Comparison of ENCODE assay signal across 28 cellular contexts in the genomic region with DNA sequence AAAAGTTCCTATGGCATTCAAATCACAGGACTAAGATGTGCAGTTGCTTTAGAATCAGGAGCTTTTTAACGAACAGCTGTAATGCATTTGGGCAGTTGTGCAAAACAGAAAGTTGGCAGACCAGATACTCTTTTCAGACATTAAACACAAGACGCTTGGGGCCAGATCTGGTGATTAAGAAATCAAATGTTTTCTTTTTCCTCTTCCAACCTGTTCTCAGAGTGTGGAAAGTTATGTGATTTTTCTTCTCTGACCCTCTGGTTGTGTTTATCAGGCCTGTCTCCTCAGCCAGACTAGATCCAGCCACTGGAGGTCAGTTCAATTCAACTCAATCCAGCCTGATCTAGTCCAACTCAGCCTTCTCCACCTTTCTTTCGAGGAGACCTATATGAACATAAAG.
A peak's percentile ranks its signal among the peaks of the same experiment; 100 is the strongest.
DNase-seq lines count a peak whose midpoint lies in the region; ATAC-seq and TF ChIP-seq lines count a peak whose summit lies in the region.
"Had no signal": no experiment of that assay in that cellular context is flagged by ENCODE, and none has a peak within 500 bp of the region (broad histone marks: within the 10 kb centered on the region; RNA-seq: fewer than 3 reads in every experiment).

No MANE protein-coding gene starts in this region.

- no peaks in the 10 kb centered on the region for H3K4me1 Mint-ChIP-seq in MCF 10A (ENCODE audit: insufficient read depth, unreplicated experiment)
- H3K4me1 Mint-ChIP-seq: B cell had no signal

- no peaks in the 10 kb centered on the region for H3K4me1 ChIP-seq in mammary epithelial cell (ENCODE audit: insufficient read depth, low read length)
- H3K4me1 ChIP-seq in adipocyte (ENCODE audit: control insufficient read depth, insufficient read depth, low read length), result peaks cover 6% of the 10 kb centered on the region

- CTCF ChIA-PET in MCF 10A (lab: Yijun Ruan, JAX), result no interaction called here
- CTCF ChIA-PET in mammary epithelial cell (lab: Charles Lee; ENCODE audit: low non-redundant PET), result no interaction called here

- WGBS in mammary epithelial cell (ENCODE audit: low coverage, missing lambda C conversion rate), result 26% methylated on average over 3 of the region's 3 CpGs

- no peaks in the 10 kb centered on the region for H4K20me1 ChIP-seq in mammary epithelial cell (ENCODE audit: insufficient read depth, low read length)

- in situ Hi-C loops in mammary epithelial cell (cut with MboI; ENCODE audit: low sequenced_read_pairs in 2 of 2), result no loop called here

- peak; percentile 92 for ATAC-seq in sciatic nerve
- ATAC-seq: CD8-positive, alpha-beta T cell; HepG2 had no signal

- POLR2A ChIA-PET in MCF 10A (lab: Yijun Ruan, JAX), result no interaction called here

- H3K27me3 ChIP-seq in mammary epithelial cell (ENCODE audit: insufficient read depth, low read length), result peaks cover 3% of the 10 kb centered on the region
- no peaks in the 10 kb centered on the region for H3K27me3 ChIP-seq in adipocyte (replicated peaks; ENCODE audit: control insufficient read depth, insufficient read depth, low read length)

- H3K9ac ChIP-seq in mammary epithelial cell (ENCODE audit: insufficient read depth, low read length), result no peak overlapping the region
- no peak overlapping the region for H3K9ac ChIP-seq in adipocyte (ENCODE audit: low read length)
- H3K9ac ChIP-seq: GM23248 had no signal

- BruUV-seq in MCF 10A (replicated peaks; lab: Mats Ljungman, UMichigan) (no TSS peak), mammary epithelial cell (replicated peaks; lab: Mats Ljungman, UMichigan) (no TSS peak)

- H3K4me3 Mint-ChIP-seq in MCF 10A (ENCODE audit: unreplicated experiment), result no peak overlapping the region
- H3K4me3 Mint-ChIP-seq: B cell; CD8-positive, alpha-beta T cell had no signal

- no peaks in the 10 kb centered on the region for H3K79me2 ChIP-seq in mammary epithelial cell (ENCODE audit: insufficient read depth, low read length)

- no peaks in the 10 kb centered on the region for H3K9me3 ChIP-seq in mammary epithelial cell (replicated peaks; ENCODE audit: insufficient read depth, low read length)
- no peaks in the 10 kb centered on the region for H3K9me3 ChIP-seq in adipocyte (ENCODE audit: control insufficient read depth, low read length)

- H3K27ac ChIP-seq in mammary epithelial cell (ENCODE audit: insufficient read depth, low read depth, low read length), result no peak overlapping the region
- H3K27ac ChIP-seq: 22Rv1, C4-2B, GM23248 had no signal

- H3K27ac Mint-ChIP-seq in MCF 10A (ENCODE audit: low read depth, unreplicated experiment), result no peak overlapping the region
- H3K27ac Mint-ChIP-seq: B cell; CD8-positive, alpha-beta T cell had no signal

- no peaks in the 10 kb centered on the region for H3K36me3 Mint-ChIP-seq in MCF 10A (ENCODE audit: insufficient read depth, unreplicated experiment)
- H3K36me3 Mint-ChIP-seq: CD8-positive, alpha-beta T cell had no signal

- no peaks in the 10 kb centered on the region for H3K27me3 Mint-ChIP-seq in MCF 10A (ENCODE audit: insufficient read depth, unreplicated experiment)
- H3K27me3 Mint-ChIP-seq: B cell had no signal

- no peaks in the 10 kb centered on the region for H3K36me3 ChIP-seq in mammary epithelial cell (ENCODE audit: insufficient read depth, low read length)
- H3K36me3 ChIP-seq in adipocyte (ENCODE audit: control insufficient read depth, insufficient read depth, low read length, severe bottlenecking), result no peaks in the 10 kb centered on the region

- DNase-seq in MCF 10A (ENCODE audit: unreplicated experiment) (peak; percentile 11), mammary epithelial cell (no peak), adipocyte (ENCODE audit: low read depth) (peak; percentile 41), fibroblast of gingiva (ENCODE audit: low read depth) (peak; percentile 24), sciatic nerve (ENCODE audit: low spot score) (no peak), NCI-H1417 (lab: John Stamatoyannopoulos, UW) (no peak), NCI-H1105 treated with DMSO at 0.1 percent for 48 hours (lab: John Stamatoyannopoulos, UW) (no peak), COLO829 (ENCODE audit: low spot score) (no peak)
- DNase-seq: CD8-positive, alpha-beta T cell; DMS 273 treated with DMSO at 0.1 percent for 48 hours; DMS79; EL; GF-D8; GM23248; H7; Karpas-422; NCI-H1092 treated with DMSO at 0.1 percent for 48 hours; NCI-H146; NCI-H1930; NCI-H2107; NCI-H524; NCI-H774; RPMI8226; SHP77 treated with DMSO at 0.1 percent for 48 hours had no signal

- H3K4me3 ChIP-seq in mammary epithelial cell (replicated peaks in 1 of 3; ENCODE audit: insufficient read depth in 1 of 3, low read depth in 2 of 3, low read length in 3 of 3), result no peak overlapping the region
- H3K4me3 ChIP-seq in adipocyte (ENCODE audit: low read length), result no peak overlapping the region
- H3K4me3 ChIP-seq: GM23248 had no signal

- no peak overlapping the region for H2AFZ ChIP-seq in mammary epithelial cell (ENCODE audit: low read depth, low read length)
- H2AFZ ChIP-seq: GM23248 had no signal

- no peak overlapping the region for H3K4me2 ChIP-seq in mammary epithelial cell (ENCODE audit: insufficient read depth, low read depth, low read length)

- intact Hi-C loops in MCF 10A (cut with micrococcal nuclease) (no loop called here), mammary epithelial cell (cut with micrococcal nuclease) (no loop called here), sciatic nerve (cut with DNase I) (no loop called here)

- TF ChIP-seq CTCF in MCF 10A (IDR thresholded peaks at IDR 0.05; ENCODE audit: unreplicated experiment) (no peak), mammary epithelial cell (conservative IDR thresholded peaks at IDR 0.05 in 1 of 2, IDR thresholded peaks at IDR 0.05 in 1 of 2; ENCODE audit: extremely low read depth in 1 of 2, insufficient read depth in 1 of 2, low read depth in 1 of 2, low read length in 2 of 2) (no peak)

- dilution Hi-C loops in mammary epithelial cell (cut with HindIII; ENCODE audit: low sequenced_read_pairs), result no loop called here

- H3K9me3 Mint-ChIP-seq in MCF 10A (ENCODE audit: unreplicated experiment), result peaks cover 37% of the 10 kb centered on the region

Comparison
In these comparisons a context has a peak if more than half of its experiments do, and no peak if none do; other contexts are left out.
1. DNase-seq: peak in MCF 10A (single experiment), adipocyte (single experiment) and fibroblast of gingiva (single experiment); none in mammary epithelial cell (single experiment), sciatic nerve (single experiment), NCI-H1417 (0 of 3), NCI-H1105 treated with DMSO at 0.1 percent for 48 hours (single experiment) and COLO829 (single experiment).